Comparison of ENCODE assay signal across 16 cellular contexts in the genomic region with DNA sequence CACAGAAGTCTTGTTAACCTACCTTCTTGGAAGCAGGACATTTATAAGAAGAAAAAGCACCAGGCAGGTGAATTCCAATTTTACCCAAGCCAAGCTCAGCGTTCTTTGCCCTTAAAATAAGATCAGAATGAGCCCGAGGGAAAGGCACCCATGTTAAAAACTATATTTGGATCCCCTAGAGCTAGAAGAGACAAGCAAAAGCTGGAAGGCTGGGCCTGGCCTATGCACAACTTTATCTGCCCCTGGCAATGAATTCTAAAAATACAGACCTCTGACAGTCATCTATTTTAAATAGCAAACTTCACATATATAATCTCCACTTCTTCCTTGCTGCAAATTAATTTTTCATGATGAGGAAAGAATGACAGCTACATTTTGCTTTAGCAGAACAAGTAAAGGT.
"Had no signal": no experiment of that assay in that cellular context is flagged by ENCODE, and none has a peak within 500 bp of the region (broad histone marks: within the 10 kb centered on the region; RNA-seq: fewer than 3 reads in every experiment).

No MANE protein-coding gene starts in this region.

- H3K4me3 ChIP-seq: esophagus muscularis mucosa, gastroesophageal sphincter, heart right ventricle, left lung, lower lobe of right lung had no signal

- DNase-seq: cortex of kidney; effector CD8-positive, alpha-beta T cell; effector memory CD8-positive, alpha-beta T cell; endodermal cell; foreskin keratinocyte; heart right ventricle; hypothalamus; immature natural killer cell; kidney; kidney glomerular epithelial cell; left lung; lower lobe of right lung; mesenchymal stem cell; naive thymus-derived CD4-positive, alpha-beta T cell had no signal

- H3K9me3 ChIP-seq: esophagus muscularis mucosa, heart right ventricle, left lung, lower lobe of right lung had no signal

- H3K4me1 ChIP-seq: left lung, lower lobe of right lung had no signal

- H3K27me3 ChIP-seq: esophagus muscularis mucosa, foreskin keratinocyte, gastroesophageal sphincter, heart right ventricle, left lung had no signal

- H3K36me3 ChIP-seq: esophagus muscularis mucosa, gastroesophageal sphincter, heart right ventricle, left lung, lower lobe of right lung had no signal

- H3K27ac ChIP-seq: esophagus muscularis mucosa, foreskin keratinocyte, gastroesophageal sphincter, heart right ventricle, left lung, lower lobe of right lung had no signal

- ATAC-seq: effector memory CD8-positive, alpha-beta T cell; gastroesophageal sphincter; left lung; lower lobe of right lung; naive thymus-derived CD4-positive, alpha-beta T cell had no signal
